In genomic region chr20:64123517-64123916, GRCh38 we compare ENCODE assay signal across 2 cellular contexts. TPM values are rescaled to one million over a fixed set of nuclear protein-coding genes. Genes with fewer than 3 reads are reported as not detected.
"Had no signal": no experiment of that assay in that cellular context is flagged by ENCODE, and none has a peak within 500 bp of the region (broad histone marks: within the 10 kb centered on the region; RNA-seq: fewer than 3 reads in every experiment).

No MANE protein-coding gene starts in this region.

RNA-seq across cellular contexts. Expression of gene NPBWR2, which starts 16.2 kb away (rescaled TPM):
- total RNA-seq: G401, GM12878 had no signal

RNA-seq across cellular contexts. Expression of gene LKAAEAR1, which starts 39.3 kb away (rescaled TPM):
- total RNA-seq: G401, GM12878 had no signal

RNA-seq across cellular contexts. Expression of gene MYT1, which starts 40.7 kb away (rescaled TPM):
- total RNA-seq: GM12878 had no signal
